ENCODE assay signal across 20 cellular contexts in genomic region chr4:8774071-8774470, GRCh38.
"Had no signal": no experiment of that assay in that cellular context is flagged by ENCODE, and none has a peak within 500 bp of the region (broad histone marks: within the 10 kb centered on the region; RNA-seq: fewer than 3 reads in every experiment).

No MANE protein-coding gene starts in this region.

- H3K27me3 Mint-ChIP-seq: activated CD4-positive, alpha-beta T cell treated with anti-CD3 and anti-CD28 coated beads, Interleukin-2, amount 10 ng/mL, durations not matched to agents 24 days and 14 days; activated CD8-positive, alpha-beta T cell treated with anti-CD3 and anti-CD28 coated beads for 36 hours; activated T-helper 17 cell treated with anti-CD3 and anti-CD28 coated beads, Interleukin-2, amount 50 U/mL, for 72 hours; dendritic cell treated with granulocyte-macrophage colony-stimulating factor and Interleukin-4, amounts not matched to agents 40 ng/mL and 50 ng/mL, for 4 days; T-cell had no signal

- DNase-seq: activated CD4-positive, alpha-beta T cell treated with anti-CD3 and anti-CD28 coated beads, Interleukin-2, amount 10 ng/mL, durations not matched to agents 24 days and 14 days; activated CD4-positive, CD25-positive, alpha-beta regulatory T cell; activated CD8-positive, alpha-beta T cell treated with anti-CD3 and anti-CD28 coated beads for 36 hours; activated T-cell treated with anti-CD3 and anti-CD28 coated beads, Interleukin-2, amount 50 U/mL, for 1 hour; adrenal gland; effector memory CD4-positive, alpha-beta T cell; esophagus squamous epithelium; left colon; stimulated activated CD4-positive, alpha-beta T cell treated with anti-CD3 and anti-CD28 coated beads, Interleukin-2, amount 100 ng/mL, for 24 hours; stimulated activated naive CD4-positive, alpha-beta T cell treated with Interleukin-2 at 50 U/mL for 16 hours; T-helper 9 cell; uterus had no signal

- H3K36me3 ChIP-seq: adrenal gland, esophagus squamous epithelium, ovary, tibial artery, uterus had no signal

- H3K4me3 Mint-ChIP-seq: activated CD4-positive, alpha-beta T cell treated with anti-CD3 and anti-CD28 coated beads, Interleukin-2, amount 10 ng/mL, durations not matched to agents 24 days and 14 days; activated CD8-positive, alpha-beta T cell treated with anti-CD3 and anti-CD28 coated beads for 36 hours; activated T-helper 17 cell treated with anti-CD3 and anti-CD28 coated beads, Interleukin-2, amount 50 U/mL, for 72 hours; dendritic cell treated with granulocyte-macrophage colony-stimulating factor and Interleukin-4, amounts not matched to agents 40 ng/mL and 50 ng/mL, for 4 days; T-cell had no signal

- H3K27me3 ChIP-seq: adrenal gland, ovary, uterus had no signal

- H3K27ac Mint-ChIP-seq: activated CD4-positive, alpha-beta T cell treated with anti-CD3 and anti-CD28 coated beads, Interleukin-2, amount 10 ng/mL, durations not matched to agents 24 days and 14 days; activated CD8-positive, alpha-beta T cell treated with anti-CD3 and anti-CD28 coated beads for 36 hours; activated T-helper 17 cell treated with anti-CD3 and anti-CD28 coated beads, Interleukin-2, amount 50 U/mL, for 72 hours; dendritic cell treated with granulocyte-macrophage colony-stimulating factor and Interleukin-4, amounts not matched to agents 40 ng/mL and 50 ng/mL, for 4 days; T-cell had no signal

- H3K4me1 ChIP-seq: adrenal gland, esophagus squamous epithelium, tibial artery, uterus had no signal

- H3K9me3 ChIP-seq: adrenal gland, esophagus squamous epithelium, ovary, tibial artery, uterus had no signal

- FAIRE-seq: bronchial epithelial cell, islet of Langerhans had no signal

- H3K36me3 Mint-ChIP-seq: T-cell had no signal

- ATAC-seq: activated CD8-positive, alpha-beta T cell treated with anti-CD3 and anti-CD28 coated beads for 36 hours; activated T-helper 17 cell treated with anti-CD3 and anti-CD28 coated beads, Interleukin-2, amount 50 U/mL, for 72 hours; left colon; SK-N-SH treated with all-trans-retinoic acid at 6 μM for 48 hours; T-cell had no signal

- H3K9me3 Mint-ChIP-seq: activated CD4-positive, alpha-beta T cell treated with anti-CD3 and anti-CD28 coated beads, Interleukin-2, amount 10 ng/mL, durations not matched to agents 24 days and 14 days; activated CD8-positive, alpha-beta T cell treated with anti-CD3 and anti-CD28 coated beads for 36 hours; activated T-helper 17 cell treated with anti-CD3 and anti-CD28 coated beads, Interleukin-2, amount 50 U/mL, for 72 hours; dendritic cell treated with granulocyte-macrophage colony-stimulating factor and Interleukin-4, amounts not matched to agents 40 ng/mL and 50 ng/mL, for 4 days; T-cell had no signal

- H3K4me1 Mint-ChIP-seq: activated CD4-positive, alpha-beta T cell treated with anti-CD3 and anti-CD28 coated beads, Interleukin-2, amount 10 ng/mL, durations not matched to agents 24 days and 14 days; activated T-helper 17 cell treated with anti-CD3 and anti-CD28 coated beads, Interleukin-2, amount 50 U/mL, for 72 hours; T-cell had no signal

- H3K4me3 ChIP-seq: adrenal gland, esophagus squamous epithelium, ovary, tibial artery, uterus had no signal

- H3K27ac ChIP-seq: adrenal gland, esophagus squamous epithelium, ovary, tibial artery, uterus had no signal
